30 cellular contexts compared by ENCODE assay signal in the genomic region with DNA sequence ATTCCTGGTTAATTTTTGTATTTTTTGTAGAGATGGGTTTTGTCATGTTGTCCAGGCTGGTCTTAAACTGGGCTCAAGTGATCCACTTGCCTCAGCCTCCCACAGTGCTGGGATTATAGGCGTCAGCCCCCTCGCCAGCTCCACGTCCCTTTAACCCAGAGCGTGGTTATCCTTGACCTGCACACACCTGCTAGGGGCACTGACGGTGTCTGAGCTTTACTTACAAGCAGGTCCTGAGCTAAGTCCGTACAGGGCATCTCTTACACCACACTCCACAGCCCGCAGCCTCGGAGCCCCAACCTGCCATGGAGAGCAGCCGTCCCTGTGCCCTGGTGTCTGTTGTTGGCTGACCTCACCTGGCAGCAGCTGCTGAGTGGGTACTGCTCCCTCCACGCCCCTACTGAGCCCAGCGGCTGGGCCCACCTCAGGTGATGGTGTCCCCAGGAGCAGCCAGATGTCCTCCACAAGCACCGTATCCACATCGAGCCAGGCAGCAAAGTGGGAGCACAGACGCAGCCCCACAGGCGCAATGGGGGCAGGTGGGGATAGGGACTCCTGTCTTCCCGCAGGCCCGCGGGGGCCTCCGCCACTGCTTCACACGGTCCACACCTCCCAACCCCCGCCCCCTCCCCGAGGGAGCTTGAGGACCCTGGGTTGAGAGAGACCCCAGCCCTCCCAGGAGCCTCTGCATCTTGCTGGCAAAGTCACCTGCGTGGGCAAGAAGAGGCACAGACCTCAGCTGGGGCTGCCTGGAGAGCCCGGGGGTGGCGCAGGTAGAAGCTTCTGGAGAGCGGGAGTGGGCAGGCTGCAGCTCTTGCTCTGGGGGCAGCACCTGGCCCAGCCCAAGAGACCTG.
"Had no signal": no experiment of that assay in that cellular context is flagged by ENCODE, and none has a peak within 500 bp of the region (broad histone marks: within the 10 kb centered on the region; RNA-seq: fewer than 3 reads in every experiment).

No MANE protein-coding gene starts in this region.

- ATAC-seq: activated CD4-positive, alpha-beta T cell treated with anti-CD3 and anti-CD28 coated beads for 36 hours; activated T-helper 17 cell treated with anti-CD3 and anti-CD28 coated beads, Interleukin-2, amount 50 U/mL, for 72 hours; K562; Panc1 had no signal

- H3K27ac ChIP-seq: adrenal gland, SJCRH30, VCaP had no signal

- H3K27me3 Mint-ChIP-seq: activated CD4-positive, alpha-beta memory T cell treated with anti-CD3 and anti-CD28 coated beads, Interleukin-2, amount 10 ng/mL, durations not matched to agents 7 days and 5 days; activated naive CD4-positive, alpha-beta T cell treated with anti-CD3 and anti-CD28 coated beads, Interleukin-2, amount 10 ng/mL, durations not matched to agents 7 days and 5 days had no signal

- H3K4me1 Mint-ChIP-seq: activated CD4-positive, alpha-beta memory T cell treated with anti-CD3 and anti-CD28 coated beads, Interleukin-2, amount 10 ng/mL, durations not matched to agents 7 days and 5 days; activated CD4-positive, alpha-beta T cell treated with anti-CD3 and anti-CD28 coated beads for 36 hours; activated naive CD4-positive, alpha-beta T cell treated with anti-CD3 and anti-CD28 coated beads, Interleukin-2, amount 10 ng/mL, durations not matched to agents 7 days and 5 days; activated naive CD8-positive, alpha-beta T cell treated with anti-CD3 and anti-CD28 coated beads for 36 hours had no signal

- H3K36me3 Mint-ChIP-seq: activated naive CD4-positive, alpha-beta T cell treated with anti-CD3 and anti-CD28 coated beads, Interleukin-2, amount 10 ng/mL, durations not matched to agents 7 days and 5 days; activated naive CD8-positive, alpha-beta T cell treated with anti-CD3 and anti-CD28 coated beads for 36 hours had no signal

- H3K9ac ChIP-seq: SK-N-SH had no signal

- H3K4me2 ChIP-seq: SK-N-SH had no signal

- H3K4me3 ChIP-seq: adrenal gland, K562, SJCRH30 had no signal

- H3K4me3 Mint-ChIP-seq: activated CD4-positive, alpha-beta memory T cell treated with anti-CD3 and anti-CD28 coated beads, Interleukin-2, amount 10 ng/mL, durations not matched to agents 7 days and 5 days; activated CD4-positive, alpha-beta T cell treated with anti-CD3 and anti-CD28 coated beads for 36 hours; activated naive CD4-positive, alpha-beta T cell treated with anti-CD3 and anti-CD28 coated beads, Interleukin-2, amount 10 ng/mL, durations not matched to agents 7 days and 5 days; activated naive CD8-positive, alpha-beta T cell treated with anti-CD3 and anti-CD28 coated beads for 36 hours; activated T-helper 17 cell treated with anti-CD3 and anti-CD28 coated beads, Interleukin-2, amount 50 U/mL, for 72 hours had no signal

- H3K27me3 ChIP-seq: SJCRH30 had no signal

- H3K36me3 ChIP-seq: adrenal gland, SJCRH30 had no signal

- DNase-seq: activated CD4-positive, alpha-beta memory T cell treated with anti-CD3 and anti-CD28 coated beads, Interleukin-2, amount 10 ng/mL, durations not matched to agents 7 days and 5 days; activated CD4-positive, alpha-beta T cell treated with anti-CD3 and anti-CD28 coated beads for 36 hours; activated CD4-positive, alpha-beta T cell treated with anti-CD3 and anti-CD28 coated beads, Interleukin-2, amount 50 U/mL, for 1 hour; activated CD4-positive, CD25-positive, alpha-beta regulatory T cell; activated gamma-delta T cell; activated naive CD4-positive, alpha-beta T cell treated with anti-CD3 and anti-CD28 coated beads, Interleukin-2, amount 10 ng/mL, durations not matched to agents 7 days and 5 days; activated naive CD8-positive, alpha-beta T cell treated with anti-CD3 and anti-CD28 coated beads for 36 hours; activated T-cell treated with anti-CD3 and anti-CD28 coated beads for 4 hours; activated T-cell treated with anti-CD3 and anti-CD28 coated beads, Interleukin-2, amount 50 U/mL, for 48 hours; adrenal gland; anterior cingulate cortex; Karpas-422; MM.1S; NCI-H1105; NCI-H1436; NCI-H1694 treated with DMSO at 0.1 percent for 48 hours; NCI-H2029 treated with DMSO at 0.1 percent for 48 hours; NCI-H345; NCI-H510A treated with DMSO at 0.1 percent for 48 hours; NCI-H69; NK-92 treated with Interleukin-12 subunit alpha and Interleukin-12 subunit beta, amount 100 ng/mL, for 24 hours; OCI-M1; RPMI8226; SJCRH30; T-helper 1 cell had no signal

- H3K9me3 Mint-ChIP-seq: activated CD4-positive, alpha-beta memory T cell treated with anti-CD3 and anti-CD28 coated beads, Interleukin-2, amount 10 ng/mL, durations not matched to agents 7 days and 5 days; activated naive CD4-positive, alpha-beta T cell treated with anti-CD3 and anti-CD28 coated beads, Interleukin-2, amount 10 ng/mL, durations not matched to agents 7 days and 5 days; activated naive CD8-positive, alpha-beta T cell treated with anti-CD3 and anti-CD28 coated beads for 36 hours; activated T-helper 17 cell treated with anti-CD3 and anti-CD28 coated beads, Interleukin-2, amount 50 U/mL, for 72 hours had no signal

- H3K9me3 ChIP-seq: adrenal gland, SJCRH30, SK-N-SH had no signal

- FAIRE-seq: K562 had no signal

- H3K4me1 ChIP-seq: adrenal gland, SJCRH30 had no signal

- H3K27ac Mint-ChIP-seq: activated CD4-positive, alpha-beta memory T cell treated with anti-CD3 and anti-CD28 coated beads, Interleukin-2, amount 10 ng/mL, durations not matched to agents 7 days and 5 days; activated CD4-positive, alpha-beta T cell treated with anti-CD3 and anti-CD28 coated beads for 36 hours; activated naive CD4-positive, alpha-beta T cell treated with anti-CD3 and anti-CD28 coated beads, Interleukin-2, amount 10 ng/mL, durations not matched to agents 7 days and 5 days; activated naive CD8-positive, alpha-beta T cell treated with anti-CD3 and anti-CD28 coated beads for 36 hours; activated T-helper 17 cell treated with anti-CD3 and anti-CD28 coated beads, Interleukin-2, amount 50 U/mL, for 72 hours had no signal
